8 cellular contexts compared by ENCODE assay signal in genomic region chr4:56656346-56656643, GRCh38. TPM values are rescaled to one million over a fixed set of nuclear protein-coding genes. Genes with fewer than 3 reads are reported as not detected.
DNase-seq lines count a peak whose midpoint lies in the region; ATAC-seq and TF ChIP-seq lines count a peak whose summit lies in the region.

No MANE protein-coding gene starts in this region.

- no peaks in the 10 kb centered on the region for H3K36me3 ChIP-seq in CD8-positive, alpha-beta T cell (ENCODE audit: insufficient read depth, low read length)
- H3K36me3 ChIP-seq in RWPE2 (ENCODE audit: low read depth), result no peaks in the 10 kb centered on the region
- H3K36me3 ChIP-seq in brain microvascular endothelial cell (replicated peaks), result no peaks in the 10 kb centered on the region

- H3K27ac Mint-ChIP-seq in CD8-positive, alpha-beta T cell, result peak overlapping the region; percentile 82

- CTCF ChIA-PET in CD8-positive, alpha-beta T cell (lab: Charles Lee), result interaction anchor here (1.4 to 2.7 kb wide), 2 partner anchors 72 to 143 kb away, joined by 4 to 8 read pairs; no protein-coding TSS in a partner anchor

- no peaks in the 10 kb centered on the region for H3K9me3 ChIP-seq in CD8-positive, alpha-beta T cell (ENCODE audit: low read length)
- no peaks in the 10 kb centered on the region for H3K9me3 ChIP-seq in RWPE2 (ENCODE audit: severe bottlenecking)

- no peaks in the 10 kb centered on the region for H3K27me3 ChIP-seq in CD8-positive, alpha-beta T cell (ENCODE audit: insufficient read depth, low read length)
- H3K27me3 ChIP-seq in RWPE2 (ENCODE audit: insufficient read depth, poor library complexity, severe bottlenecking) (no peaks in the 10 kb centered on the region), brain microvascular endothelial cell (replicated peaks) (no peaks in the 10 kb centered on the region)

- peaks cover 2% of the 10 kb centered on the region for H3K36me3 Mint-ChIP-seq in CD8-positive, alpha-beta T cell

- intact Hi-C loops in CD8-positive, alpha-beta T cell (cut with DNase I, micrococcal nuclease), result loop anchor here (2.0 to 10.0 kb wide), 4 partner anchors 79 to 231 kb away; partner anchors contain the start of genes PAICS (in 1 of the 2) and PPAT (in 1 of the 2)

- peak overlapping the region; percentile 61 for H3K4me3 ChIP-seq in CD8-positive, alpha-beta T cell (ENCODE audit: low read depth, low read length)
- H3K4me3 ChIP-seq in RWPE2 (ENCODE audit: severe bottlenecking) (peak overlapping the region; percentile 42), brain microvascular endothelial cell (ENCODE audit: low read depth, low read length) (peak overlapping the region; percentile 63)

- H3K27ac ChIP-seq in CD8-positive, alpha-beta T cell (ENCODE audit: low read depth, low read length), result no peak overlapping the region
- no peak overlapping the region for H3K27ac ChIP-seq in RWPE2 (ENCODE audit: poor library complexity, severe bottlenecking)
- no peak overlapping the region for H3K27ac ChIP-seq in brain microvascular endothelial cell

- POLR2A ChIA-PET in CD8-positive, alpha-beta T cell (lab: Charles Lee), result no interaction called here

- ATAC-seq in CD8-positive, alpha-beta T cell, result peak; percentile 74
- ATAC-seq in RWPE2 (ENCODE audit: low read depth), result peak; percentile 40; the same call in 2 of the 3 replicates

- in situ Hi-C loops in brain microvascular endothelial cell (cut with HindIII; ENCODE audit: low pct_ligation_motif_present, low sequenced_read_pairs), result no loop called here

- H3K4me3 Mint-ChIP-seq in CD8-positive, alpha-beta T cell, result peak overlapping the region; percentile 83

- peaks cover 46% of the 10 kb centered on the region for H3K4me1 Mint-ChIP-seq in CD8-positive, alpha-beta T cell (ENCODE audit: low read depth)

- H3K4me1 ChIP-seq in CD8-positive, alpha-beta T cell (ENCODE audit: insufficient read depth, low read length), result peaks cover 21% of the 10 kb centered on the region
- H3K4me1 ChIP-seq in RWPE2 (ENCODE audit: insufficient read depth, poor library complexity, severe bottlenecking), result peaks cover 17% of the 10 kb centered on the region

- peaks cover 12% of the 10 kb centered on the region for H3K27me3 Mint-ChIP-seq in CD8-positive, alpha-beta T cell (ENCODE audit: low read depth)

- peak in 5 of 7 experiments; percentile 39 to 75 (median 51) for DNase-seq in CD8-positive, alpha-beta T cell
- no peak for DNase-seq in RWPE2 (ENCODE audit: low spot score)
- no peak for DNase-seq in brain microvascular endothelial cell
- DNase-seq in left kidney (ENCODE audit: low read depth, low spot score), result peak; percentile 50
- DNase-seq in stimulated activated CD8-positive, alpha-beta memory T cell treated with anti-CD3 and anti-CD28 coated beads, Interleukin-4, amount 100 ng/mL, for 24 hours (ENCODE audit: low read depth), result peak; percentile 53
- DNase-seq in SKM-1 treated with dmso at 0.1 percent for 144 hours (lab: John Stamatoyannopoulos, UW; ENCODE audit: unreplicated experiment), result no peak
- DNase-seq in SHP77 (lab: John Stamatoyannopoulos, UW), result no peak
- no peak for DNase-seq in medulla oblongata (ENCODE audit: extremely low spot score)

- no peak for TF ChIP-seq CTCF in CD8-positive, alpha-beta T cell (IDR thresholded peaks at IDR 0.05)
- TF ChIP-seq CTCF in RWPE2 (IDR thresholded peaks at IDR 0.05; ENCODE audit: poor library complexity, severe bottlenecking) (peak; percentile 37), brain microvascular endothelial cell (IDR thresholded peaks at IDR 0.05; ENCODE audit: low read depth, low read length, missing control alignments) (peak; percentile 58)

- no peaks in the 10 kb centered on the region for H3K9me3 Mint-ChIP-seq in CD8-positive, alpha-beta T cell

RNA-seq across cellular contexts. Expression of gene HOPX, which starts 24.8 kb away (rescaled TPM):
- 10 to 100 TPM in 1 of 2 experiments, 1 to 10 TPM in 1; 10.0 to 13.1 TPM for total RNA-seq in CD8-positive, alpha-beta T cell

Comparison
In these comparisons a context has a peak if more than half of its experiments do, and no peak if none do; other contexts are left out.
1. DNase-seq: peak in CD8-positive, alpha-beta T cell (5 of 7), left kidney (single experiment) and stimulated activated CD8-positive, alpha-beta memory T cell treated with anti-CD3 and anti-CD28 coated beads, Interleukin-4, amount 100 ng/mL, for 24 hours (single experiment); none in RWPE2 (single experiment), brain microvascular endothelial cell (single experiment), SKM-1 treated with dmso at 0.1 percent for 144 hours (single experiment), SHP77 (0 of 2) and medulla oblongata (single experiment).
2. Peak in every context shown above with its lines, with median percentiles within 50 percentile points of each other: H3K4me3 ChIP-seq.